ENCODE assay signal across 20 cellular contexts in the genomic region with DNA sequence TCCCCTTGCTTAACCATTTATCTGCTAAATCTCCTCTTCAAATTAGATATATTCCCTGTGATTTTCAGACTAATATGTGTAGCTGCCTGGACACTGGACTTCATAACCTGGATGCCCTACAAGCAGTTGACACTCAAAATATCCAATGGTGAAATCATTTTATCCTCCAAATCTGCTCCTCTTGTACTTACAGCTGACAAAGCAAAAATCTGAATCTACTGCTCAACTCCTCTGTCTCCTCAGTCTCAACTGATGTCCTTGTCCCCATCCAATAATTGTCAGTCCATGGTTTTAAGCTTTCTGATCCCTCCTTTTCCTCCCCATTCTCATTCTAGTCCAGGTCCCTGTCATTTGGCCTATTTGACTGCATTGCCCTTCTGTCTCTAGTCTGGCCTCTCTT.
A peak's percentile ranks its signal among the peaks of the same experiment; 100 is the strongest.
DNase-seq lines count a peak whose midpoint lies in the region; ATAC-seq, FAIRE-seq and TF ChIP-seq lines count a peak whose summit lies in the region.
"Had no signal": no experiment of that assay in that cellular context is flagged by ENCODE, and none has a peak within 500 bp of the region (broad histone marks: within the 10 kb centered on the region; RNA-seq: fewer than 3 reads in every experiment).

No MANE protein-coding gene starts in this region.

- H3K27ac ChIP-seq in A549 (no peak overlapping the region), HEK293 (ENCODE audit: extremely low read depth, low read depth, low read length) (no peak overlapping the region), K562 (ENCODE audit: extremely low read depth, low read depth, low read length) (no peak overlapping the region), thyroid gland (no peak overlapping the region)
- H3K27ac ChIP-seq: BLaER1 treated with 17β-estradiol and CSF1 and Interleukin-3, amounts not matched to agents 10 nM and 100 nM; C4-2B had no signal

- H3K36me3 ChIP-seq in HEK293 (ENCODE audit: control insufficient read depth in 2 of 2, insufficient read depth in 1 of 2, low read length in 2 of 2) (no peaks in the 10 kb centered on the region), K562 (ENCODE audit: control insufficient read depth, insufficient read depth, low read length) (no peaks in the 10 kb centered on the region), thyroid gland (no peaks in the 10 kb centered on the region)

- H2AFZ ChIP-seq in K562 (ENCODE audit: low read depth, low read length): no peak overlapping the region

- H3K9me1 ChIP-seq in K562 (ENCODE audit: control insufficient read depth, insufficient read depth, low read length): no peaks in the 10 kb centered on the region

- H3K4me1 Mint-ChIP-seq in effector memory CD8-positive, alpha-beta T cell (ENCODE audit: low read depth in 2 of 2): no peaks in the 10 kb centered on the region
- H3K4me1 Mint-ChIP-seq: B cell had no signal

- H3K9ac ChIP-seq in K562 (ENCODE audit: insufficient read depth in 1 of 2, low read depth in 2 of 2, low read length in 2 of 2): no peak overlapping the region
- H3K9ac ChIP-seq: BLaER1 treated with 17β-estradiol and CSF1 and Interleukin-3, amounts not matched to agents 10 nM and 100 nM had no signal

- H3K4me1 ChIP-seq in A549 (no peaks in the 10 kb centered on the region), HEK293 (ENCODE audit: control insufficient read depth, insufficient read depth, low read length) (no peaks in the 10 kb centered on the region), K562 (replicated peaks in 1 of 2; ENCODE audit: control insufficient read depth in 2 of 2, insufficient read depth in 2 of 2, low read length in 2 of 2) (peaks cover 3 to 12% of the 10 kb centered on the region in 2 experiments; a peak in 3 of 5 replicates), thyroid gland (no peaks in the 10 kb centered on the region)
- H3K4me1 ChIP-seq: BLaER1 treated with 17β-estradiol and CSF1 and Interleukin-3, amounts not matched to agents 10 nM and 100 nM; Caco-2 had no signal

- BruUV-seq in K562 (replicated peaks; lab: Mats Ljungman, UMichigan): no TSS peak

- no peaks in the 10 kb centered on the region for H3K27me3 Mint-ChIP-seq in effector memory CD8-positive, alpha-beta T cell
- H3K27me3 Mint-ChIP-seq: B cell; CD4-positive, alpha-beta T cell had no signal

- intact Hi-C loops in K562 (cut with micrococcal nuclease) (no loop called here), thyroid gland (cut with DNase I) (no loop called here)

- in situ Hi-C loops in K562 (cut with MboI): no loop called here

- no peak overlapping the region for H3K4me2 ChIP-seq in A549
- no peak overlapping the region for H3K4me2 ChIP-seq in K562 (ENCODE audit: insufficient read depth, low read length)
- H3K4me2 ChIP-seq: BLaER1 treated with 17β-estradiol and CSF1 and Interleukin-3, amounts not matched to agents 10 nM and 100 nM had no signal

- TF ChIP-seq CTCF in A549 (IDR thresholded peaks at IDR 0.05) (no peak), HEK293 (tag by site-specific recombination; IDR thresholded peaks at IDR 0.05) (no peak), K562 (IDR thresholded peaks at IDR 0.05 in 2 of 3, conservative IDR thresholded peaks at IDR 0.05 in 1 of 3; ENCODE audit: insufficient read depth in 2 of 3, low read depth in 1 of 3, low read length in 3 of 3) (no peak), thyroid gland (IDR thresholded peaks at IDR 0.05) (no peak)

- POLR2A ChIA-PET in A549 (lab: Yijun Ruan, JAX) (no interaction called here), HEK293 (lab: Yijun Ruan, JAX) (no interaction called here), K562 (lab: Yijun Ruan, JAX) (interaction anchor here (0.7 kb wide), 1 partner anchor 12 kb away, joined by 3 read pairs; no protein-coding TSS in a partner anchor)

- TF ChIP-seq POLR2A in A549 (IDR thresholded peaks at IDR 0.05; ENCODE audit: low read length): no peak
- no peak for TF ChIP-seq POLR2A in K562 (conservative IDR thresholded peaks at IDR 0.05)
- no peak for TF ChIP-seq POLR2A in thyroid gland (IDR thresholded peaks at IDR 0.05)

- DNase-seq in A549 (ENCODE audit: low read depth in 1 of 2, low spot score in 1 of 2) (no peak), K562 (ENCODE audit: extremely low read depth in 1 of 4, low spot score in 3 of 4) (no peak), glomerular visceral epithelial cell (ENCODE audit: extremely low spot score) (no peak), thyroid gland (no peak)
- no peak for DNase-seq in effector memory CD8-positive, alpha-beta T cell
- DNase-seq: 8988T; Caco-2; Calu3; CD4-positive, alpha-beta T cell; CD8-positive, alpha-beta T cell; DMS79 treated with DMSO at 0.1 percent for 48 hours had no signal

- H3K79me2 ChIP-seq in K562 (ENCODE audit: control insufficient read depth, insufficient read depth, low read length): no peaks in the 10 kb centered on the region

- no peak overlapping the region for H3K27ac Mint-ChIP-seq in effector memory CD8-positive, alpha-beta T cell
- H3K27ac Mint-ChIP-seq: B cell; CD4-positive, alpha-beta T cell; CD8-positive, alpha-beta T cell had no signal

- TF ChIP-seq RAD21 in A549 (conservative IDR thresholded peaks at IDR 0.05 in 1 of 2, IDR thresholded peaks at IDR 0.05 in 1 of 2): no peak
- TF ChIP-seq RAD21 in K562 (CRISPR knock-in tag; conservative IDR thresholded peaks at IDR 0.05 in 1 of 2, IDR thresholded peaks at IDR 0.05 in 1 of 2): no peak

- no peak for FAIRE-seq in A549 (lab: Jason Lieb, UNC)
- FAIRE-seq in K562 (lab: Jason Lieb, UNC): no peak
- FAIRE-seq: A204.1, D721Med, G401.6, GM12891, GM19239 had no signal

- H3K36me3 Mint-ChIP-seq in effector memory CD8-positive, alpha-beta T cell (ENCODE audit: insufficient read depth): no peaks in the 10 kb centered on the region

- H4K20me1 ChIP-seq in K562 (replicated peaks; ENCODE audit: control insufficient read depth, insufficient read depth, low read length): no peaks in the 10 kb centered on the region
- H4K20me1 ChIP-seq: BLaER1 treated with 17β-estradiol and CSF1 and Interleukin-3, amounts not matched to agents 10 nM and 100 nM had no signal

- no peak for ATAC-seq in A549
- no peak for ATAC-seq in K562
- ATAC-seq in effector memory CD8-positive, alpha-beta T cell (replicated peaks): no peak
- ATAC-seq: CD8-positive, alpha-beta T cell had no signal

- H3K9me3 Mint-ChIP-seq in effector memory CD8-positive, alpha-beta T cell: no peaks in the 10 kb centered on the region
- H3K9me3 Mint-ChIP-seq: CD4-positive, alpha-beta T cell; CD8-positive, alpha-beta T cell had no signal

- H3K27me3 ChIP-seq in K562 (ENCODE audit: control insufficient read depth in 2 of 2, insufficient read depth in 2 of 2, low read length in 2 of 2) (no peaks in the 10 kb centered on the region), thyroid gland (no peaks in the 10 kb centered on the region)
- H3K27me3 ChIP-seq: BLaER1 treated with 17β-estradiol and CSF1 and Interleukin-3, amounts not matched to agents 10 nM and 100 nM had no signal

- no peak overlapping the region for H3K4me3 ChIP-seq in A549
- H3K4me3 ChIP-seq in HEK293 (ENCODE audit: low read depth, low read length): no peak overlapping the region
- H3K4me3 ChIP-seq in K562: no peak overlapping the region
- H3K4me3 ChIP-seq in thyroid gland (replicated peaks in 1 of 3): no peak overlapping the region
- H3K4me3 ChIP-seq: BLaER1 treated with 17β-estradiol and CSF1 and Interleukin-3, amounts not matched to agents 10 nM and 100 nM had no signal

- CTCF ChIA-PET in A549 (lab: Yijun Ruan, JAX): interaction anchor here (1.1 kb wide), 1 partner anchor 25 kb away, joined by 3 read pairs; no protein-coding TSS in a partner anchor
- CTCF ChIA-PET in HEK293 (lab: Yijun Ruan, JAX): no interaction called here
- CTCF ChIA-PET in K562 (lab: Yijun Ruan, JAX; ENCODE audit: low intra/inter-chr PET ratio): no interaction called here

- H3K9me3 ChIP-seq in A549: no peaks in the 10 kb centered on the region
- H3K9me3 ChIP-seq in HEK293 (ENCODE audit: control insufficient read depth, insufficient read depth, low read depth, low read length): no peaks in the 10 kb centered on the region
- H3K9me3 ChIP-seq in K562 (replicated peaks; ENCODE audit: control insufficient read depth, insufficient read depth, low read depth, low read length): no peaks in the 10 kb centered on the region
- no peaks in the 10 kb centered on the region for H3K9me3 ChIP-seq in thyroid gland
- H3K9me3 ChIP-seq: Caco-2 had no signal

- TF ChIP-seq EP300 in A549 (IDR thresholded peaks at IDR 0.05) (no peak), K562 (IDR thresholded peaks at IDR 0.05; ENCODE audit: low read length) (no peak)

- no peak overlapping the region for H3K4me3 Mint-ChIP-seq in effector memory CD8-positive, alpha-beta T cell
- H3K4me3 Mint-ChIP-seq: B cell; CD4-positive, alpha-beta T cell; CD8-positive, alpha-beta T cell had no signal

TF ChIP-seq in A549, 52 proteins besides CTCF, POLR2A, EP300 and RAD21:
- peak; percentile 44 for TF ChIP-seq MAFK (IDR thresholded peaks at IDR 0.05; ENCODE audit: partially characterized antibody)
- TF ChIP-seq KDM1A (IDR thresholded peaks at IDR 0.05; ENCODE audit: low read depth): no peak

TF ChIP-seq in HEK293, 187 proteins besides CTCF, POLR2A, EP300 and RAD21 (continues in another document):
- TF ChIP-seq ZNF701 (tag by site-specific recombination; IDR thresholded peaks at IDR 0.05) (no peak), ZNF585B (tag by site-specific recombination; IDR thresholded peaks at IDR 0.05) (0 out of 2 replicates have a peak, but pooled peaks have one; percentile 20), ZFP37 (tag by site-specific recombination; IDR thresholded peaks at IDR 0.05) (no peak)

TF ChIP-seq in K562, 482 proteins besides CTCF, POLR2A, EP300 and RAD21 (continues in another document):
- TF ChIP-seq MAFF (IDR thresholded peaks at IDR 0.05; ENCODE audit: low read length) (peak; percentile 44; the same call in 1 of the 2 replicates), U2AF2 (optimal IDR thresholded peaks at IDR 0.05; ENCODE audit: low read depth, low read length) (no peak)
- TF ChIP-seq, protein P1, sequence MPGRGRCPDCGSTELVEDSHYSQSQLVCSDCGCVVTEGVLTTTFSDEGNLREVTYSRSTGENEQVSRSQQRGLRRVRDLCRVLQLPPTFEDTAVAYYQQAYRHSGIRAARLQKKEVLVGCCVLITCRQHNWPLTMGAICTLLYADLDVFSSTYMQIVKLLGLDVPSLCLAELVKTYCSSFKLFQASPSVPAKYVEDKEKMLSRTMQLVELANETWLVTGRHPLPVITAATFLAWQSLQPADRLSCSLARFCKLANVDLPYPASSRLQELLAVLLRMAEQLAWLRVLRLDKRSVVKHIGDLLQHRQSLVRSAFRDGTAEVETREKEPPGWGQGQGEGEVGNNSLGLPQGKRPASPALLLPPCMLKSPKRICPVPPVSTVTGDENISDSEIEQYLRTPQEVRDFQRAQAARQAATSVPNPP (IDR thresholded peaks at IDR 0.05; ENCODE audit: borderline replicate concordance, insufficient read depth, insufficient read length): no peak
